ENCODE assay signal across 8 cellular contexts in genomic region chr19:1103691-1104451, GRCh38. TPM values are rescaled to one million over a fixed set of nuclear protein-coding genes. Genes with fewer than 3 reads are reported as not detected.
A peak's percentile ranks its signal among the peaks of the same experiment; 100 is the strongest.
DNase-seq lines count a peak whose midpoint lies in the region; ATAC-seq, FAIRE-seq and TF ChIP-seq lines count a peak whose summit lies in the region.

GPX4 (plus strand) TSS chr19:1103994; CDS start chr19:1104044, 50 bp downstream.

- FAIRE-seq in D721Med (lab: Jason Lieb, UNC) = no peak

- CTCF ChIA-PET in IMR-90 (lab: Yijun Ruan, JAX) = interaction anchor here (1.5 kb wide), 1 partner anchor 10 kb away, joined by 6 read pairs; no protein-coding TSS in a partner anchor

- peaks cover 6% of the 10 kb centered on the region; the same call in 1 of the 2 replicates for H3K9me1 ChIP-seq in IMR-90 (ENCODE audit: insufficient read depth, low read length)

- peak within 1 kb of the TSS; percentile 89 for H3K4me2 ChIP-seq in IMR-90 (ENCODE audit: low read depth, low read length)

- H3K4me3 ChIP-seq in IMR-90 (ENCODE audit: insufficient read depth, low read depth, low read length) (peak within 1 kb of the TSS; percentile 85), mononuclear cell (ENCODE audit: low read length) (peak within 1 kb of the TSS; percentile 62)

- 0% methylated on average over 49 of the region's 96 CpGs; no CpG with 5 or more reads in 1 of the 2 experiments for WGBS in IMR-90 (ENCODE audit: extremely low coverage in 2 of 2, insufficient read length in 1 of 2), 2 experiments

- H2BK120ac ChIP-seq in IMR-90 (ENCODE audit: low read depth, low read length) = peak within 1 kb of the TSS; percentile 98

- peak within 1 kb of the TSS; percentile 98 for H2BK5ac ChIP-seq in IMR-90 (ENCODE audit: low read depth, low read length, poor library complexity, severe bottlenecking)

- H4K5ac ChIP-seq in IMR-90 (ENCODE audit: low read depth, low read length) = peak within 1 kb of the TSS; percentile 76

- H3K23ac ChIP-seq in IMR-90 (ENCODE audit: low read depth, low read length) = peak within 1 kb of the TSS; percentile 97

- H3K9ac ChIP-seq in IMR-90 (ENCODE audit: low read depth, low read length) = peak within 1 kb of the TSS; percentile 96

- H3K56ac ChIP-seq in IMR-90 (ENCODE audit: extremely low read depth, insufficient read depth, low read length) = peak within 1 kb of the TSS; percentile 86

- TF ChIP-seq POLR2A in IMR-90 (IDR thresholded peaks at IDR 0.05; ENCODE audit: low read depth, low read length) = peak; percentile 98

- peak; percentile 99 for DNase-seq in D721Med (ENCODE audit: insufficient read length, low spot score)
- peak; percentile 99 for DNase-seq in IMR-90
- peak; percentile 98 for DNase-seq in OCI-M1 (lab: John Stamatoyannopoulos, UW)
- peak; percentile 97 for DNase-seq in activated T-cell treated with anti-CD3 and anti-CD28 coated beads for 24 hours (ENCODE audit: low read depth)
- peak; percentile 100 for DNase-seq in epidermal melanocyte (ENCODE audit: insufficient read length, low spot score)
- DNase-seq in stimulated activated CD8-positive, alpha-beta memory T cell treated with anti-CD3 and anti-CD28 coated beads, Interleukin-4, amount 100 ng/mL, for 1 hour (ENCODE audit: low read depth in 2 of 2, low spot score in 1 of 2) = peak; percentile 97 to 98

- intact Hi-C loops in IMR-90 (cut with micrococcal nuclease) = loop anchor here (2.0 to 5.0 kb wide), 3 partner anchors 63 to 77 kb away; partner anchors contain the start of genes ABCA7 and CNN2

- POLR2A ChIA-PET in IMR-90 (lab: Charles Lee; ENCODE audit: unreplicated experiment) = interaction anchor here (0.6 to 0.7 kb wide), 2 partner anchors 77 to 165 kb away, joined by 4 to 16 read pairs; partner anchors contain the start of gene CIRBP

- H3K9me3 ChIP-seq in IMR-90 (ENCODE audit: control insufficient read depth, insufficient read depth, low read length) = peaks cover 3% of the 10 kb centered on the region
- no peaks in the 10 kb centered on the region for H3K9me3 ChIP-seq in mononuclear cell (ENCODE audit: low read depth, low read length)

- TF ChIP-seq RAD21 in IMR-90 (IDR thresholded peaks at IDR 0.05; ENCODE audit: low read length) = 0 out of 2 replicates have a peak, but pooled peaks have one; percentile 7

- H3K4me1 ChIP-seq in IMR-90 (ENCODE audit: control insufficient read depth, insufficient read depth, low read length) (peaks cover 12% of the 10 kb centered on the region), mononuclear cell (ENCODE audit: insufficient read depth, low read length) (peaks cover 70% of the 10 kb centered on the region)

- H2BK15ac ChIP-seq in IMR-90 (ENCODE audit: low read depth, low read length) = peak within 1 kb of the TSS; percentile 98

- peak within 1 kb of the TSS; percentile 80 for H3K18ac ChIP-seq in IMR-90 (ENCODE audit: low read depth, low read length)

- H4K91ac ChIP-seq in IMR-90 (ENCODE audit: insufficient read depth, low read depth, low read length) = peak within 1 kb of the TSS; percentile 96

- peak within 1 kb of the TSS; percentile 98 for H3K4ac ChIP-seq in IMR-90 (ENCODE audit: low read depth, low read length)

- TF ChIP-seq CTCF in D721Med (IDR thresholded peaks at IDR 0.05; ENCODE audit: insufficient read depth, missing control alignments) (no peak), IMR-90 (conservative IDR thresholded peaks at IDR 0.05; ENCODE audit: low read depth, low read length) (no peak)

- in situ Hi-C loops in IMR-90 (cut with MboI; ENCODE audit: low sequenced_read_pairs) = no loop called here

- peaks cover 49% of the 10 kb centered on the region for H4K20me1 ChIP-seq in IMR-90 (ENCODE audit: insufficient read depth, low read length)

- ATAC-seq in GM21526 (IDR thresholded peaks at IDR 0.05; ENCODE audit: low FRiP score, unreplicated experiment) (peak; percentile 65), IMR-90 (ENCODE audit: low read depth) (peak; percentile 70)

- H4K8ac ChIP-seq in IMR-90 (ENCODE audit: low read depth in 2 of 2, low read length in 2 of 2) = peak within 1 kb of the TSS; percentile 56 to 90

- BruUV-seq in IMR-90 (replicated peaks; lab: Mats Ljungman, UMichigan) = no TSS peak

- H2AFZ ChIP-seq in IMR-90 (replicated peaks; ENCODE audit: low read length, poor library complexity) = peak within 1 kb of the TSS; percentile 70

- peak within 1 kb of the TSS; percentile 98 for H2AK9ac ChIP-seq in IMR-90 (replicated peaks; ENCODE audit: low read depth, low read length, poor library complexity)

- H3K79me1 ChIP-seq in IMR-90 (ENCODE audit: low read depth in 1 of 2, low read length in 2 of 2) = peaks cover 0 to 28% of the 10 kb centered on the region in 2 experiments; a peak in 2 of 4 replicates

- peak within 1 kb of the TSS; percentile 97 for H3K27ac ChIP-seq in IMR-90 (ENCODE audit: insufficient read depth, low read length)

- H3K14ac ChIP-seq in IMR-90 (replicated peaks; ENCODE audit: low read depth, low read length) = peak within 1 kb of the TSS; percentile 95

- H3K36me3 ChIP-seq in IMR-90 (ENCODE audit: control insufficient read depth, insufficient read depth, low read length) = peaks cover 33% of the 10 kb centered on the region; the same call in 1 of the 2 replicates

- peak within 1 kb of the TSS; percentile 100 for H2AK5ac ChIP-seq in IMR-90 (ENCODE audit: low read depth, low read length)

- H2BK20ac ChIP-seq in IMR-90 (ENCODE audit: low read depth, low read length) = peak within 1 kb of the TSS; percentile 97

- dilution Hi-C loops in IMR-90 (cut with HindIII; ENCODE audit: low sequenced_read_pairs, unreplicated experiment) = no loop called here

- H3K27me3 ChIP-seq in IMR-90 (ENCODE audit: control insufficient read depth, insufficient read depth, low read length) (no peaks in the 10 kb centered on the region), mononuclear cell (ENCODE audit: insufficient read depth, low read length) (no peaks in the 10 kb centered on the region)

TF ChIP-seq in IMR-90, 13 proteins besides CTCF, POLR2A, EP300 and RAD21:
- TF ChIP-seq MAFK (IDR thresholded peaks at IDR 0.05; ENCODE audit: low read depth, low read length) (no peak), SMC3 (IDR thresholded peaks at IDR 0.05; ENCODE audit: low read depth, low read length) (no peak), NFE2L2 (IDR thresholded peaks at IDR 0.05; ENCODE audit: low read depth, low read length) (no peak), RCOR1 (IDR thresholded peaks at IDR 0.05; ENCODE audit: insufficient replicate concordance, low read length) (no peak), ELK1 (IDR thresholded peaks at IDR 0.05; ENCODE audit: borderline replicate concordance, low read depth, low read length) (no peak), FOS (IDR thresholded peaks at IDR 0.05; ENCODE audit: low read depth, low read length) (no peak), CHD1 (IDR thresholded peaks at IDR 0.05; ENCODE audit: low read depth, low read length) (no peak), MXI1 (IDR thresholded peaks at IDR 0.05; ENCODE audit: borderline replicate concordance, low read depth, low read length) (peak; percentile 64; the same call in 1 of the 2 replicates), BHLHE40 (IDR thresholded peaks at IDR 0.05; ENCODE audit: low read depth, low read length) (no peak), RFX5 (IDR thresholded peaks at IDR 0.05; ENCODE audit: low read depth, low read length) (no peak), CEBPB (IDR thresholded peaks at IDR 0.05; ENCODE audit: low read depth, low read length) (no peak), MAZ (IDR thresholded peaks at IDR 0.05; ENCODE audit: borderline replicate concordance, low read depth, low read length) (peak; percentile 7; the same call in 1 of the 2 replicates), USF2 (IDR thresholded peaks at IDR 0.05; ENCODE audit: low read depth, low read length) (peak; percentile 68)

RNA-seq across cellular contexts. Expression of gene GPX4, which starts in this region (rescaled TPM):
- total RNA-seq in IMR-90 (2012; rRNA removed) (357 and 415 TPM in 2 replicates), mononuclear cell (162 TPM)
- polyA plus RNA-seq in IMR-90 (2012; rRNA removed) = 1,083 and 1,136 TPM in 2 replicates
- 2,056 and 2,058 TPM in 2 replicates for polyA plus RNA-seq in IMR-90 (2012; cell fraction: cytosol; rRNA removed)
- polyA plus RNA-seq in IMR-90 (2012; cell fraction: nucleus; rRNA removed; ENCODE audit: low replicate concordance) = 1,128 and 1,215 TPM in 2 replicates

Comparison
In these comparisons a context has a peak if more than half of its experiments do, and no peak if none do; other contexts are left out.
1. Peak in every context shown above with its lines: DNase-seq, ATAC-seq, H3K4me3 ChIP-seq and H3K27ac ChIP-seq.